Comparison of ENCODE assay signal across 9 cellular contexts in genomic region chr1:9689971-9690381, GRCh38. TPM values are rescaled to one million over a fixed set of nuclear protein-coding genes. Genes with fewer than 3 reads are reported as not detected.
DNase-seq lines count a peak whose midpoint lies in the region; ATAC-seq and FAIRE-seq lines count a peak whose summit lies in the region.
"Had no signal": no experiment of that assay in that cellular context is flagged by ENCODE, and none has a peak within 500 bp of the region (broad histone marks: within the 10 kb centered on the region; RNA-seq: fewer than 3 reads in every experiment).

No MANE protein-coding gene starts in this region.

- H3K9me3 ChIP-seq in adipocyte (ENCODE audit: control insufficient read depth, low read length), result no peaks in the 10 kb centered on the region
- no peaks in the 10 kb centered on the region for H3K9me3 ChIP-seq in iPS-15b (ENCODE audit: control insufficient read depth, insufficient read depth, low read length)

- no peak for FAIRE-seq in HTR-8/SVneo (lab: Jason Lieb, UNC)
- FAIRE-seq: GM18507 had no signal

- H3K9ac ChIP-seq in adipocyte (ENCODE audit: low read length) (peak overlapping the region; percentile 82), iPS-15b (ENCODE audit: low read depth, low read length) (peak overlapping the region; percentile 73)

- H3K4me3 ChIP-seq in adipocyte (ENCODE audit: low read length) (peak overlapping the region; percentile 81), iPS-15b (ENCODE audit: low read depth, low read length) (peak overlapping the region; percentile 75), skin epidermis (peak overlapping the region; percentile 53 to 67 (median 59))

- peaks cover 30% of the 10 kb centered on the region for H3K4me1 ChIP-seq in adipocyte (ENCODE audit: control insufficient read depth, insufficient read depth, low read length)
- peaks cover 20% of the 10 kb centered on the region for H3K4me1 ChIP-seq in iPS-15b (ENCODE audit: control insufficient read depth, insufficient read depth, low read length)

- DNase-seq in Right ventricle myocardium superior (peak; percentile 56), cardiac septum (ENCODE audit: low spot score) (no peak), adipocyte (ENCODE audit: low read depth) (peak; percentile 69), epidermal melanocyte (ENCODE audit: insufficient read length, low spot score) (no peak), HTR-8/SVneo (ENCODE audit: insufficient read length, low spot score) (no peak)

- no peaks in the 10 kb centered on the region for H3K27me3 ChIP-seq in adipocyte (replicated peaks; ENCODE audit: control insufficient read depth, insufficient read depth, low read length)
- peaks cover 9% of the 10 kb centered on the region for H3K27me3 ChIP-seq in iPS-15b (ENCODE audit: control insufficient read depth, insufficient read depth, low read length)

- H3K36me3 ChIP-seq in adipocyte (ENCODE audit: control insufficient read depth, insufficient read depth, low read length, severe bottlenecking), result no peaks in the 10 kb centered on the region
- no peaks in the 10 kb centered on the region for H3K36me3 ChIP-seq in iPS-15b (ENCODE audit: control insufficient read depth, insufficient read depth, low read length)

- intact Hi-C loops in Right ventricle myocardium superior (cut with DNase I), result no loop called here
- intact Hi-C loops in cardiac septum (cut with DNase I), result no loop called here

- ATAC-seq in Right ventricle myocardium superior (ENCODE audit: poor library complexity), result peak; percentile 32
- no peak for ATAC-seq in HG03135 (IDR thresholded peaks at IDR 0.05; ENCODE audit: unreplicated experiment)

- peak overlapping the region in 15 of 21 experiments; percentile 22 to 84 (median 52) for H3K27ac ChIP-seq in skin epidermis

RNA-seq across cellular contexts. Expression of gene PIK3CD, which starts 38.4 kb away (rescaled TPM):
- total RNA-seq in Right ventricle myocardium superior, result 3.3 TPM
- 3.0 TPM for total RNA-seq in cardiac septum

Comparison
In these comparisons a context has a peak if more than half of its experiments do, and no peak if none do; other contexts are left out.
1. DNase-seq: peak in Right ventricle myocardium superior (single experiment) and adipocyte (single experiment); none in cardiac septum (single experiment), epidermal melanocyte (single experiment) and HTR-8/SVneo (single experiment).
2. Peak in every context shown above with its lines, with median percentiles within 50 percentile points of each other: H3K4me3 ChIP-seq.